ENCODE assay signal across 9 cellular contexts in the genomic region with DNA sequence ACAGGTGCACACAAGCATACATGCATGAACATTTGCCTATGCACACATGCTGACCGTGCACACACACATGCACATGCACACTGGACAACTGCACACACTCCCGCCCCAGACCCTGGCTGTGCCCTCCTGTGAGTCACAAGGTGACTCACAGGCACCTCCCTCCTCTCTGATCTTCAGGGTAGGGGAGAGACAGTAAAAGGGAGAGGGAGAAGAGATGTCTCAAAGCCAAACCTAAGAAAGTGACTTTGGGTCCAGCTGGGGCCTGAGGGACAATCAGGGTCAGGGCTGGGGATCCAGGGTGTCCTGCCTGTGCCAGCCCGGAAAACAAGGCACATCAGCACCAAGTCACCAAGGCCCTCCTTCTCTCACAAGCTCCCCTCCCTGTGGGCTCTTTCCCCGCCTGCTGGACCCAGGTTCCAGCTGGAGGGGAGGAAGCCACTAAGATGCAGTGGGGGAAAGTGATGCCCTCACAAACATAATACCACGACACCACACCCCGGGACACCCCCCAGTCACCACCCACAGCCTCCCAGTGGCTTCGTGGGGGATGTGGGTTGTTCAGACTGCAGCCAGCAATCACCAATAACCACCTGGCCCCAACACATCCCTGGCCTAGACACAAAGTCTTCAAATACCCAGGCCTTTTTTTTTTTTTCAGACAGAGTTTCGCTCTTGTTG.
DNase-seq lines count a peak whose midpoint lies in the region; ATAC-seq and TF ChIP-seq lines count a peak whose summit lies in the region.
"Had no signal": no experiment of that assay in that cellular context is flagged by ENCODE, and none has a peak within 500 bp of the region (broad histone marks: within the 10 kb centered on the region; RNA-seq: fewer than 3 reads in every experiment).

No MANE protein-coding gene starts in this region.

- H3K4me1 Mint-ChIP-seq in stimulated activated memory B cell treated with anti-CD40 and anti-IgM and Interleukin-4, amounts not matched to agents 10 μg/mL and 1 μg/mL and 100 μg/mL, for 72 hours = peaks cover 34% of the 10 kb centered on the region

- H3K27me3 Mint-ChIP-seq in stimulated activated memory B cell treated with anti-CD40 and anti-IgM and Interleukin-4, amounts not matched to agents 10 μg/mL and 1 μg/mL and 100 μg/mL, for 72 hours = peaks cover 53% of the 10 kb centered on the region

- peak overlapping the region; percentile 70 for H3K27ac ChIP-seq in epithelial cell of prostate
- H3K27ac ChIP-seq: BLaER1 treated with 17β-estradiol and CSF1 and Interleukin-3, amounts not matched to agents 10 nM and 100 nM had no signal

- no peaks in the 10 kb centered on the region for H3K9me3 Mint-ChIP-seq in stimulated activated memory B cell treated with anti-CD40 and anti-IgM and Interleukin-4, amounts not matched to agents 10 μg/mL and 1 μg/mL and 100 μg/mL, for 72 hours

- peak overlapping the region; percentile 3 for H3K4me3 Mint-ChIP-seq in stimulated activated memory B cell treated with anti-CD40 and anti-IgM and Interleukin-4, amounts not matched to agents 10 μg/mL and 1 μg/mL and 100 μg/mL, for 72 hours

- peak; percentile 13 to 14 for DNase-seq in activated CD8-positive, alpha-beta memory T cell treated with anti-CD3 and anti-CD28 coated beads for 1 hour (ENCODE audit: extremely low read depth in 1 of 2, low read depth in 1 of 2)
- DNase-seq in activated CD8-positive, alpha-beta memory T cell treated with anti-CD3 and anti-CD28 coated beads, Interleukin-2, amount 50 U/mL, for 48 hours = no peak
- DNase-seq in epithelial cell of prostate (ENCODE audit: low read depth, low spot score) (no peak), pons (ENCODE audit: low spot score) (no peak), anterior cingulate cortex (lab: John Stamatoyannopoulos, UW) (no peak)

- H3K36me3 Mint-ChIP-seq in stimulated activated memory B cell treated with anti-CD40 and anti-IgM and Interleukin-4, amounts not matched to agents 10 μg/mL and 1 μg/mL and 100 μg/mL, for 72 hours = no peaks in the 10 kb centered on the region

- ATAC-seq in SK-N-SH treated with all-trans-retinoic acid at 6 μM for 48 hours = peak; percentile 93
- ATAC-seq in stimulated activated memory B cell treated with anti-CD40 and anti-IgM and Interleukin-4, amounts not matched to agents 10 μg/mL and 1 μg/mL and 100 μg/mL, for 72 hours = peak; percentile 84
- no peak for ATAC-seq in HG03025 (IDR thresholded peaks at IDR 0.05; ENCODE audit: low FRiP score, unreplicated experiment)

- peak overlapping the region; percentile 70 for H3K27ac Mint-ChIP-seq in stimulated activated memory B cell treated with anti-CD40 and anti-IgM and Interleukin-4, amounts not matched to agents 10 μg/mL and 1 μg/mL and 100 μg/mL, for 72 hours

TF ChIP-seq in SK-N-SH treated with all-trans-retinoic acid at 6 μM for 48 hours, 23 proteins besides CTCF, POLR2A, EP300 and RAD21:
- TF ChIP-seq ZC3H10 (CRISPR knock-in tag; IDR thresholded peaks at IDR 0.05) (no peak), SNAI2 (CRISPR knock-in tag; IDR thresholded peaks at IDR 0.05) (no peak), RARB (CRISPR knock-in tag; IDR thresholded peaks at IDR 0.05) (no peak), ZFP3 (CRISPR knock-in tag; IDR thresholded peaks at IDR 0.05) (no peak), CSDC2 (CRISPR knock-in tag; IDR thresholded peaks at IDR 0.05) (no peak), GLIS3 (CRISPR knock-in tag; IDR thresholded peaks at IDR 0.05) (no peak), ZNF565 (CRISPR knock-in tag; conservative IDR thresholded peaks at IDR 0.05; ENCODE audit: low read depth) (no peak), ARNTL (CRISPR knock-in tag; IDR thresholded peaks at IDR 0.05; ENCODE audit: borderline replicate concordance, low read depth) (no peak), ZFP30 (CRISPR knock-in tag; IDR thresholded peaks at IDR 0.05) (no peak), PPARA (CRISPR knock-in tag; IDR thresholded peaks at IDR 0.05; ENCODE audit: borderline replicate concordance) (no peak)
- TF ChIP-seq, protein P1, sequence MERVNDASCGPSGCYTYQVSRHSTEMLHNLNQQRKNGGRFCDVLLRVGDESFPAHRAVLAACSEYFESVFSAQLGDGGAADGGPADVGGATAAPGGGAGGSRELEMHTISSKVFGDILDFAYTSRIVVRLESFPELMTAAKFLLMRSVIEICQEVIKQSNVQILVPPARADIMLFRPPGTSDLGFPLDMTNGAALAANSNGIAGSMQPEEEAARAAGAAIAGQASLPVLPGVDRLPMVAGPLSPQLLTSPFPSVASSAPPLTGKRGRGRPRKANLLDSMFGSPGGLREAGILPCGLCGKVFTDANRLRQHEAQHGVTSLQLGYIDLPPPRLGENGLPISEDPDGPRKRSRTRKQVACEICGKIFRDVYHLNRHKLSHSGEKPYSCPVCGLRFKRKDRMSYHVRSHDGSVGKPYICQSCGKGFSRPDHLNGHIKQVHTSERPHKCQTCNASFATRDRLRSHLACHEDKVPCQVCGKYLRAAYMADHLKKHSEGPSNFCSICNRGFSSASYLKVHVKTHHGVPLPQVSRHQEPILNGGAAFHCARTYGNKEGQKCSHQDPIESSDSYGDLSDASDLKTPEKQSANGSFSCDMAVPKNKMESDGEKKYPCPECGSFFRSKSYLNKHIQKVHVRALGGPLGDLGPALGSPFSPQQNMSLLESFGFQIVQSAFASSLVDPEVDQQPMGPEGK (CRISPR knock-in tag; IDR thresholded peaks at IDR 0.05; ENCODE audit: borderline replicate concordance) = no peak
- TF ChIP-seq, protein P2, sequence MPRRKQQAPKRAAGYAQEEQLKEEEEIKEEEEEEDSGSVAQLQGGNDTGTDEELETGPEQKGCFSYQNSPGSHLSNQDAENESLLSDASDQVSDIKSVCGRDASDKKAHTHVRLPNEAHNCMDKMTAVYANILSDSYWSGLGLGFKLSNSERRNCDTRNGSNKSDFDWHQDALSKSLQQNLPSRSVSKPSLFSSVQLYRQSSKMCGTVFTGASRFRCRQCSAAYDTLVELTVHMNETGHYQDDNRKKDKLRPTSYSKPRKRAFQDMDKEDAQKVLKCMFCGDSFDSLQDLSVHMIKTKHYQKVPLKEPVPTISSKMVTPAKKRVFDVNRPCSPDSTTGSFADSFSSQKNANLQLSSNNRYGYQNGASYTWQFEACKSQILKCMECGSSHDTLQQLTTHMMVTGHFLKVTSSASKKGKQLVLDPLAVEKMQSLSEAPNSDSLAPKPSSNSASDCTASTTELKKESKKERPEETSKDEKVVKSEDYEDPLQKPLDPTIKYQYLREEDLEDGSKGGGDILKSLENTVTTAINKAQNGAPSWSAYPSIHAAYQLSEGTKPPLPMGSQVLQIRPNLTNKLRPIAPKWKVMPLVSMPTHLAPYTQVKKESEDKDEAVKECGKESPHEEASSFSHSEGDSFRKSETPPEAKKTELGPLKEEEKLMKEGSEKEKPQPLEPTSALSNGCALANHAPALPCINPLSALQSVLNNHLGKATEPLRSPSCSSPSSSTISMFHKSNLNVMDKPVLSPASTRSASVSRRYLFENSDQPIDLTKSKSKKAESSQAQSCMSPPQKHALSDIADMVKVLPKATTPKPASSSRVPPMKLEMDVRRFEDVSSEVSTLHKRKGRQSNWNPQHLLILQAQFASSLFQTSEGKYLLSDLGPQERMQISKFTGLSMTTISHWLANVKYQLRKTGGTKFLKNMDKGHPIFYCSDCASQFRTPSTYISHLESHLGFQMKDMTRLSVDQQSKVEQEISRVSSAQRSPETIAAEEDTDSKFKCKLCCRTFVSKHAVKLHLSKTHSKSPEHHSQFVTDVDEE (CRISPR knock-in tag; IDR thresholded peaks at IDR 0.05) = no peak
- TF ChIP-seq, protein P3, sequence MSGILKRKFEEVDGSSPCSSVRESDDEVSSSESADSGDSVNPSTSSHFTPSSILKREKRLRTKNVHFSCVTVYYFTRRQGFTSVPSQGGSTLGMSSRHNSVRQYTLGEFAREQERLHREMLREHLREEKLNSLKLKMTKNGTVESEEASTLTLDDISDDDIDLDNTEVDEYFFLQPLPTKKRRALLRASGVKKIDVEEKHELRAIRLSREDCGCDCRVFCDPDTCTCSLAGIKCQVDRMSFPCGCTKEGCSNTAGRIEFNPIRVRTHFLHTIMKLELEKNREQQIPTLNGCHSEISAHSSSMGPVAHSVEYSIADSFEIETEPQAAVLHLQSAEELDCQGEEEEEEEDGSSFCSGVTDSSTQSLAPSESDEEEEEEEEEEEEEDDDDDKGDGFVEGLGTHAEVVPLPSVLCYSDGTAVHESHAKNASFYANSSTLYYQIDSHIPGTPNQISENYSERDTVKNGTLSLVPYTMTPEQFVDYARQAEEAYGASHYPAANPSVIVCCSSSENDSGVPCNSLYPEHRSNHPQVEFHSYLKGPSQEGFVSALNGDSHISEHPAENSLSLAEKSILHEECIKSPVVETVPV (CRISPR knock-in tag; IDR thresholded peaks at IDR 0.05) = no peak
- TF ChIP-seq, protein P4, sequence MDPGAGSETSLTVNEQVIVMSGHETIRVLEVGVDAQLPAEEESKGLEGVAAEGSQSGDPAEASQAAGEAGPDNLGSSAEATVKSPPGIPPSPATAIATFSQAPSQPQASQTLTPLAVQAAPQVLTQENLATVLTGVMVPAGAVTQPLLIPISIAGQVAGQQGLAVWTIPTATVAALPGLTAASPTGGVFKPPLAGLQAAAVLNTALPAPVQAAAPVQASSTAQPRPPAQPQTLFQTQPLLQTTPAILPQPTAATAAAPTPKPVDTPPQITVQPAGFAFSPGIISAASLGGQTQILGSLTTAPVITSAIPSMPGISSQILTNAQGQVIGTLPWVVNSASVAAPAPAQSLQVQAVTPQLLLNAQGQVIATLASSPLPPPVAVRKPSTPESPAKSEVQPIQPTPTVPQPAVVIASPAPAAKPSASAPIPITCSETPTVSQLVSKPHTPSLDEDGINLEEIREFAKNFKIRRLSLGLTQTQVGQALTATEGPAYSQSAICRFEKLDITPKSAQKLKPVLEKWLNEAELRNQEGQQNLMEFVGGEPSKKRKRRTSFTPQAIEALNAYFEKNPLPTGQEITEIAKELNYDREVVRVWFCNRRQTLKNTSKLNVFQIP (CRISPR knock-in tag; IDR thresholded peaks at IDR 0.05; ENCODE audit: borderline replicate concordance, low read depth) = no peak
- TF ChIP-seq, protein P5, sequence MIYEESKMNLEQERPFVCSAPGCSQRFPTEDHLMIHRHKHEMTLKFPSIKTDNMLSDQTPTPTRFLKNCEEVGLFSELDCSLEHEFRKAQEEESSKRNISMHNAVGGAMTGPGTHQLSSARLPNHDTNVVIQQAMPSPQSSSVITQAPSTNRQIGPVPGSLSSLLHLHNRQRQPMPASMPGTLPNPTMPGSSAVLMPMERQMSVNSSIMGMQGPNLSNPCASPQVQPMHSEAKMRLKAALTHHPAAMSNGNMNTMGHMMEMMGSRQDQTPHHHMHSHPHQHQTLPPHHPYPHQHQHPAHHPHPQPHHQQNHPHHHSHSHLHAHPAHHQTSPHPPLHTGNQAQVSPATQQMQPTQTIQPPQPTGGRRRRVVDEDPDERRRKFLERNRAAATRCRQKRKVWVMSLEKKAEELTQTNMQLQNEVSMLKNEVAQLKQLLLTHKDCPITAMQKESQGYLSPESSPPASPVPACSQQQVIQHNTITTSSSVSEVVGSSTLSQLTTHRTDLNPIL (CRISPR knock-in tag; IDR thresholded peaks at IDR 0.05; ENCODE audit: low read depth) = no peak

Comparison
In these comparisons a context has a peak if more than half of its experiments do, and no peak if none do; other contexts are left out.
1. DNase-seq: peak in activated CD8-positive, alpha-beta memory T cell treated with anti-CD3 and anti-CD28 coated beads for 1 hour (2 of 2); none in activated CD8-positive, alpha-beta memory T cell treated with anti-CD3 and anti-CD28 coated beads, Interleukin-2, amount 50 U/mL, for 48 hours (single experiment), epithelial cell of prostate (single experiment), pons (single experiment) and anterior cingulate cortex (0 of 58).